ENCODE assay signal across 1 cellular context in the genomic region with DNA sequence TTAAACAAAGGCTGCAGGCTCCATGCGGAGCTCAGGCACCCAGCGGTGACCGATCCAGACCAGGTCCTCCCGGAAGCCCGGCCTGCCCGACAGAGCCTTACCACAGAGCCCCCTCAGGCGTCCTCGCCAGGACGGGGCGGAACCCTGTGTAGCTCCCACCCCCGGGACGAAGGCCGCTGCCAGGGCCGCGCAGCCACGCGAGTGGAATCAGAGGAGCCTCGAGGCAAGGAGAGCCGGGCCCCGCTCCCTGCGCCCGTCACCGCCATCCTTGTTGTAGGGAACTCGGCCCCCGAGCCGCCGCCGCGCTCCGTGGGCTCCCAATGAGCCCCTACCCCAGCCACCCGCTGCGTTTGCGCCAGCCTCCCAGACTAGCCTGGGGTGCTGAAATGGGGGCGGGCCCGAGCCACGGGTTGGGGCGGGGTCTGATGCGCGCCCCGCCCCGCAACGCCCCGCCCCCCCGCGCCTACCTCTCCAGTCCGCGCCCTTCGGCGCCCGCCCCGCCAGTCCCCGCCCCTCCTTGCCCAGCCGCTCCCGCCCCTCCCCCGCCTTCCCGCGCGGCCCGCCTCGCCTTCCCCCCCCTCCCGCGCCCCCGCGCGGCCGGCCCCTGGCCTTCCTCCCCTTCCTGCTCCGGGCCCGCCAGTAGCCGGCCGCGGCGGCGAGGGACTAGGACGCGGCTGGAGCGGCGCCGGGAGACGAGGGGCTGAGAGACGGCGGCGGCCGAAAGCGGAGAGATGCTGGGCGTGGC.
TF ChIP-seq lines count a peak whose summit lies in the region.

A gene with protein sequence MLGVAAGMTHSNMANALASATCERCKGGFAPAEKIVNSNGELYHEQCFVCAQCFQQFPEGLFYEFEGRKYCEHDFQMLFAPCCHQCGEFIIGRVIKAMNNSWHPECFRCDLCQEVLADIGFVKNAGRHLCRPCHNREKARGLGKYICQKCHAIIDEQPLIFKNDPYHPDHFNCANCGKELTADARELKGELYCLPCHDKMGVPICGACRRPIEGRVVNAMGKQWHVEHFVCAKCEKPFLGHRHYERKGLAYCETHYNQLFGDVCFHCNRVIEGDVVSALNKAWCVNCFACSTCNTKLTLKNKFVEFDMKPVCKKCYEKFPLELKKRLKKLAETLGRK (plus strand): TSS at position 639 of the 745 bp plus-strand sequence. CDS start 93 bp downstream, at position 732.

TF ChIP-seq in GM12878, 131 proteins besides CTCF, POLR2A, EP300 and RAD21 (continued from another document):
- TF ChIP-seq, protein P1, sequence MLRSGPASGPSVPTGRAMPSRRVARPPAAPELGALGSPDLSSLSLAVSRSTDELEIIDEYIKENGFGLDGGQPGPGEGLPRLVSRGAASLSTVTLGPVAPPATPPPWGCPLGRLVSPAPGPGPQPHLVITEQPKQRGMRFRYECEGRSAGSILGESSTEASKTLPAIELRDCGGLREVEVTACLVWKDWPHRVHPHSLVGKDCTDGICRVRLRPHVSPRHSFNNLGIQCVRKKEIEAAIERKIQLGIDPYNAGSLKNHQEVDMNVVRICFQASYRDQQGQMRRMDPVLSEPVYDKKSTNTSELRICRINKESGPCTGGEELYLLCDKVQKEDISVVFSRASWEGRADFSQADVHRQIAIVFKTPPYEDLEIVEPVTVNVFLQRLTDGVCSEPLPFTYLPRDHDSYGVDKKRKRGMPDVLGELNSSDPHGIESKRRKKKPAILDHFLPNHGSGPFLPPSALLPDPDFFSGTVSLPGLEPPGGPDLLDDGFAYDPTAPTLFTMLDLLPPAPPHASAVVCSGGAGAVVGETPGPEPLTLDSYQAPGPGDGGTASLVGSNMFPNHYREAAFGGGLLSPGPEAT (IDR thresholded peaks at IDR 0.05; ENCODE audit: low read depth): 0 out of 2 replicates have a peak, but pooled peaks have one; percentile 19
- TF ChIP-seq ESRRA (IDR thresholded peaks at IDR 0.05; ENCODE audit: low read length) (no peak), ZNF207 (IDR thresholded peaks at IDR 0.05; ENCODE audit: borderline replicate concordance) (peak; percentile 45; the same call in 1 of the 2 replicates), NFIC (IDR thresholded peaks at IDR 0.05; ENCODE audit: low read depth, low read length) (no peak), ZBTB11 (CRISPR knock-in tag; IDR thresholded peaks at IDR 0.05) (no peak), POLR2AphosphoS2 (IDR thresholded peaks at IDR 0.05; ENCODE audit: low read depth, low read length) (peak; percentile 69; the same call in 1 of the 2 replicates)
